In genomic region chr5:31819926-31820516, GRCh38 we compare ENCODE assay signal across 31 cellular contexts.
DNase-seq lines count a peak whose midpoint lies in the region; ATAC-seq, FAIRE-seq and TF ChIP-seq lines count a peak whose summit lies in the region.
"Had no signal": no experiment of that assay in that cellular context is flagged by ENCODE, and none has a peak within 500 bp of the region (broad histone marks: within the 10 kb centered on the region; RNA-seq: fewer than 3 reads in every experiment).

No MANE protein-coding gene starts in this region.

- H3K27me3 ChIP-seq in BE2C (no peaks in the 10 kb centered on the region), HAP-1 (ENCODE audit: low read depth) (no peaks in the 10 kb centered on the region), endodermal cell (ENCODE audit: control insufficient read depth, insufficient read depth, low read length, poor library complexity, severe bottlenecking) (no peaks in the 10 kb centered on the region), small intestine (ENCODE audit: control insufficient read depth in 2 of 2, insufficient read depth in 2 of 2, low read length in 2 of 2) (no peaks in the 10 kb centered on the region)
- H3K27me3 ChIP-seq: cardiac muscle cell, SJCRH30, tibial artery, vagina had no signal

- H3K4me1 ChIP-seq in BE2C (peaks cover 3% of the 10 kb centered on the region), HAP-1 (peaks cover 4% of the 10 kb centered on the region; the same call in 1 of the 2 replicates), endodermal cell (ENCODE audit: control insufficient read depth, insufficient read depth, low read length) (no peaks in the 10 kb centered on the region), small intestine (ENCODE audit: control insufficient read depth in 2 of 2, insufficient read depth in 1 of 2, low read depth in 1 of 2, low read length in 1 of 2) (no peaks in the 10 kb centered on the region)
- H3K4me1 ChIP-seq: SJCRH30, tibial artery, vagina had no signal

- TF ChIP-seq CTCF in BE2C (IDR thresholded peaks at IDR 0.05; ENCODE audit: low read depth, low read length) = no peak
- TF ChIP-seq CTCF in endodermal cell (conservative IDR thresholded peaks at IDR 0.05) = no peak

- no peaks in the 10 kb centered on the region for H3K27me3 Mint-ChIP-seq in endodermal cell (ENCODE audit: insufficient read depth)
- H3K27me3 Mint-ChIP-seq in activated CD8-positive, alpha-beta T cell treated with anti-CD3 and anti-CD28 coated beads, Interleukin-2, amount 10 ng/mL, durations not matched to agents 7 days and 5 days (ENCODE audit: low read depth) = peaks cover 3% of the 10 kb centered on the region
- H3K27me3 Mint-ChIP-seq: progenitor cell of endocrine pancreas had no signal

- peaks cover 11% of the 10 kb centered on the region for H3K9me3 Mint-ChIP-seq in endodermal cell
- no peaks in the 10 kb centered on the region for H3K9me3 Mint-ChIP-seq in activated CD8-positive, alpha-beta T cell treated with anti-CD3 and anti-CD28 coated beads, Interleukin-2, amount 10 ng/mL, durations not matched to agents 7 days and 5 days (ENCODE audit: insufficient read depth)
- H3K9me3 Mint-ChIP-seq: activated naive CD8-positive, alpha-beta T cell treated with anti-CD3 and anti-CD28 coated beads for 36 hours; naive thymus-derived CD8-positive, alpha-beta T cell had no signal

- no peak overlapping the region for H3K4me3 ChIP-seq in BE2C (ENCODE audit: low read depth, low read length)
- H3K4me3 ChIP-seq in HAP-1 = no peak overlapping the region
- H3K4me3 ChIP-seq in endodermal cell (ENCODE audit: low read length) = no peak overlapping the region
- H3K4me3 ChIP-seq in small intestine (ENCODE audit: low read depth in 1 of 2, low read length in 2 of 2) = no peak overlapping the region
- H3K4me3 ChIP-seq: cardiac muscle cell, coronary artery, GM12878, SJCRH30, tibial artery, vagina had no signal

- DNase-seq in BE2C (peak; percentile 24), HAP-1 (ENCODE audit: low spot score in 2 of 2) (peak; percentile 47 to 73), NCI-H82 treated with DMSO at 0.1 percent for 48 hours (lab: John Stamatoyannopoulos, UW; ENCODE audit: unreplicated experiment) (peak; percentile 7), endodermal cell (peak; percentile 72), NCI-H226 (no peak), small intestine (no peak)
- no peak for DNase-seq in activated CD8-positive, alpha-beta T cell treated with anti-CD3 and anti-CD28 coated beads, Interleukin-2, amount 10 ng/mL, durations not matched to agents 7 days and 5 days
- DNase-seq: ACHN; activated CD4-positive, alpha-beta T cell treated with anti-CD3 and anti-CD28 coated beads for 48 hours; activated gamma-delta T cell; activated naive CD8-positive, alpha-beta T cell treated with anti-CD3 and anti-CD28 coated beads for 36 hours; aorta; DMS153; glutamatergic neuron; naive thymus-derived CD8-positive, alpha-beta T cell; NCI-H1092; NCI-H187; NCI-H774; stimulated activated CD4-positive, alpha-beta T cell treated with anti-CD3 and anti-CD28 coated beads, Interleukin-4, amount 100 ng/mL, for 24 hours; T1000; tibial artery; WERI-Rb-1 had no signal

- H3K36me3 Mint-ChIP-seq in endodermal cell (ENCODE audit: low read depth) = peaks cover 2% of the 10 kb centered on the region
- H3K36me3 Mint-ChIP-seq in activated CD8-positive, alpha-beta T cell treated with anti-CD3 and anti-CD28 coated beads, Interleukin-2, amount 10 ng/mL, durations not matched to agents 7 days and 5 days (ENCODE audit: low read depth) = no peaks in the 10 kb centered on the region
- H3K36me3 Mint-ChIP-seq: activated naive CD8-positive, alpha-beta T cell treated with anti-CD3 and anti-CD28 coated beads for 36 hours; IgD-negative memory B cell; naive thymus-derived CD8-positive, alpha-beta T cell had no signal

- POLR2A ChIA-PET in activated CD8-positive, alpha-beta T cell treated with anti-CD3 and anti-CD28 coated beads, Interleukin-2, amount 10 ng/mL, durations not matched to agents 7 days and 5 days (lab: Charles Lee) = no interaction called here

- no peak for FAIRE-seq in small intestine (lab: Jason Lieb, UNC)
- FAIRE-seq: GM12878 had no signal

- CTCF ChIA-PET in activated CD8-positive, alpha-beta T cell treated with anti-CD3 and anti-CD28 coated beads, Interleukin-2, amount 10 ng/mL, durations not matched to agents 7 days and 5 days (lab: Charles Lee) = no interaction called here

- no peak for ATAC-seq in GM21515 (IDR thresholded peaks at IDR 0.05; ENCODE audit: unreplicated experiment)
- no peak for ATAC-seq in activated CD8-positive, alpha-beta T cell treated with anti-CD3 and anti-CD28 coated beads, Interleukin-2, amount 10 ng/mL, durations not matched to agents 7 days and 5 days
- ATAC-seq: GM12878; naive thymus-derived CD8-positive, alpha-beta T cell had no signal

- WGBS in endodermal cell (ENCODE audit: insufficient coverage in 1 of 2, insufficient read length in 1 of 2), 2 experiments = 85% methylated on average over 4 of the region's 4 CpGs; no CpG with 5 or more reads in 1 of the 2 experiments
- 56 to 78% (median 57%) methylated on average over 4 of the region's 4 CpGs for WGBS in small intestine, 3 donors

- H3K27ac ChIP-seq in endodermal cell (ENCODE audit: low read depth, low read length) = no peak overlapping the region
- H3K27ac ChIP-seq in small intestine (ENCODE audit: low read depth in 1 of 2, low read length in 1 of 2) = no peak overlapping the region
- H3K27ac ChIP-seq: cardiac muscle cell, coronary artery, SJCRH30, tibial artery, vagina, WERI-Rb-1 had no signal

- H3K9ac ChIP-seq in endodermal cell (ENCODE audit: extremely low read depth, low read length, poor library complexity, severe bottlenecking) = no peak overlapping the region

- H3K27ac Mint-ChIP-seq in endodermal cell = no peak overlapping the region
- no peak overlapping the region for H3K27ac Mint-ChIP-seq in activated CD8-positive, alpha-beta T cell treated with anti-CD3 and anti-CD28 coated beads, Interleukin-2, amount 10 ng/mL, durations not matched to agents 7 days and 5 days
- H3K27ac Mint-ChIP-seq: activated naive CD8-positive, alpha-beta T cell treated with anti-CD3 and anti-CD28 coated beads for 36 hours; B cell; IgD-negative memory B cell; naive thymus-derived CD8-positive, alpha-beta T cell; progenitor cell of endocrine pancreas had no signal

- H3K9me3 ChIP-seq in BE2C (no peaks in the 10 kb centered on the region), HAP-1 (no peaks in the 10 kb centered on the region), endodermal cell (ENCODE audit: control insufficient read depth, low read length) (no peaks in the 10 kb centered on the region), small intestine (ENCODE audit: control insufficient read depth, low read depth) (no peaks in the 10 kb centered on the region)
- H3K9me3 ChIP-seq: SJCRH30, tibial artery, vagina had no signal

- H3K36me3 ChIP-seq in BE2C (no peaks in the 10 kb centered on the region), HAP-1 (replicated peaks) (no peaks in the 10 kb centered on the region), endodermal cell (ENCODE audit: control insufficient read depth, insufficient read depth, low read length) (no peaks in the 10 kb centered on the region), small intestine (ENCODE audit: control insufficient read depth in 2 of 2, insufficient read depth in 2 of 2, low read length in 2 of 2) (no peaks in the 10 kb centered on the region)
- H3K36me3 ChIP-seq: cardiac muscle cell, SJCRH30, tibial artery, vagina, WERI-Rb-1 had no signal

- in situ Hi-C loops in HAP-1 (cut with MboI; ENCODE audit: low sequenced_read_pairs) = loop anchor here (5.0 kb wide), 2 partner anchors 238 to 262 kb away; no protein-coding TSS in a partner anchor

- H3K4me3 Mint-ChIP-seq in endodermal cell = no peak overlapping the region
- H3K4me3 Mint-ChIP-seq in activated CD8-positive, alpha-beta T cell treated with anti-CD3 and anti-CD28 coated beads, Interleukin-2, amount 10 ng/mL, durations not matched to agents 7 days and 5 days = no peak overlapping the region
- H3K4me3 Mint-ChIP-seq: activated naive CD8-positive, alpha-beta T cell treated with anti-CD3 and anti-CD28 coated beads for 36 hours; B cell; IgD-negative memory B cell; naive thymus-derived CD8-positive, alpha-beta T cell had no signal

- peaks cover 7% of the 10 kb centered on the region for H3K4me1 Mint-ChIP-seq in endodermal cell
- no peaks in the 10 kb centered on the region for H3K4me1 Mint-ChIP-seq in activated CD8-positive, alpha-beta T cell treated with anti-CD3 and anti-CD28 coated beads, Interleukin-2, amount 10 ng/mL, durations not matched to agents 7 days and 5 days (ENCODE audit: low read depth)
- H3K4me1 Mint-ChIP-seq: activated naive CD8-positive, alpha-beta T cell treated with anti-CD3 and anti-CD28 coated beads for 36 hours; B cell; IgD-negative memory B cell; naive thymus-derived CD8-positive, alpha-beta T cell had no signal

Comparison
In these comparisons a context has a peak if more than half of its experiments do, and no peak if none do; other contexts are left out.
1. DNase-seq: peak in BE2C (single experiment), HAP-1 (2 of 2), NCI-H82 treated with DMSO at 0.1 percent for 48 hours (single experiment) and endodermal cell (single experiment); none in activated CD8-positive, alpha-beta T cell treated with anti-CD3 and anti-CD28 coated beads, Interleukin-2, amount 10 ng/mL, durations not matched to agents 7 days and 5 days (single experiment), NCI-H226 (single experiment) and small intestine (single experiment).